ENCODE assay signal across 7 cellular contexts in genomic region chr2:101223814-101224231, GRCh38. TPM values are rescaled to one million over a fixed set of nuclear protein-coding genes. Genes with fewer than 3 reads are reported as not detected.
DNase-seq lines count a peak whose midpoint lies in the region; ATAC-seq and TF ChIP-seq lines count a peak whose summit lies in the region.

No MANE protein-coding gene starts in this region.

- H3K27me3 ChIP-seq in SJCRH30 = no peaks in the 10 kb centered on the region; the same call in 1 of the 2 replicates
- no peaks in the 10 kb centered on the region for H3K27me3 ChIP-seq in adipocyte (replicated peaks; ENCODE audit: control insufficient read depth, insufficient read depth, low read length)
- no peaks in the 10 kb centered on the region for H3K27me3 ChIP-seq in thymus (ENCODE audit: control insufficient read depth, insufficient read depth)
- H3K27me3 ChIP-seq in GM23338 (ENCODE audit: insufficient read depth) = no peaks in the 10 kb centered on the region

- no peak overlapping the region for H3K9ac ChIP-seq in adipocyte (ENCODE audit: low read length)

- H3K27me3 Mint-ChIP-seq in GM23338 (ENCODE audit: insufficient read depth, low read depth, poor library complexity) = peaks cover 4% of the 10 kb centered on the region

- no peak overlapping the region for H2AFZ ChIP-seq in GM23338

- H3K4me1 ChIP-seq in SJCRH30 (peaks cover 3% of the 10 kb centered on the region; the same call in 1 of the 2 replicates), adipocyte (ENCODE audit: control insufficient read depth, insufficient read depth, low read length) (no peaks in the 10 kb centered on the region), thymus (ENCODE audit: control insufficient read depth, insufficient read depth, low read length) (peaks cover 10% of the 10 kb centered on the region), GM23338 (ENCODE audit: insufficient read depth) (no peaks in the 10 kb centered on the region)

- H3K4me3 ChIP-seq in SJCRH30 (no peak overlapping the region), adipocyte (ENCODE audit: low read length) (no peak overlapping the region), thymus (ENCODE audit: low read length) (no peak overlapping the region), GM23338 (no peak overlapping the region)

- peaks cover 3% of the 10 kb centered on the region for H3K4me1 Mint-ChIP-seq in GM23338

- H3K27ac Mint-ChIP-seq in GM23338 = no peak overlapping the region

- H3K9me3 ChIP-seq in SJCRH30 (replicated peaks) (no peaks in the 10 kb centered on the region), adipocyte (ENCODE audit: control insufficient read depth, low read length) (no peaks in the 10 kb centered on the region), thymus (ENCODE audit: control insufficient read depth) (no peaks in the 10 kb centered on the region)

- no peaks in the 10 kb centered on the region for H3K9me3 Mint-ChIP-seq in GM23338

- H3K79me2 ChIP-seq in GM23338 (replicated peaks; ENCODE audit: insufficient read depth) = no peaks in the 10 kb centered on the region

- WGBS in thymus = 10% methylated on average over 7 of the region's 7 CpGs

- H3K4me2 ChIP-seq in GM23338 = no peak overlapping the region

- no peaks in the 10 kb centered on the region for H3F3A ChIP-seq in GM23338 (replicated peaks; ENCODE audit: low read depth)

- H3K36me3 ChIP-seq in SJCRH30 = no peaks in the 10 kb centered on the region
- H3K36me3 ChIP-seq in adipocyte (ENCODE audit: control insufficient read depth, insufficient read depth, low read length, severe bottlenecking) = no peaks in the 10 kb centered on the region
- H3K36me3 ChIP-seq in thymus (ENCODE audit: control insufficient read depth, insufficient read depth) = no peaks in the 10 kb centered on the region
- H3K36me3 ChIP-seq in GM23338 (ENCODE audit: insufficient read depth) = no peaks in the 10 kb centered on the region

- H3K9me2 ChIP-seq in GM23338 (ENCODE audit: insufficient read depth) = 0 out of 2 replicates have a peak, but pooled peaks cover 3% of the 10 kb centered on the region

- ATAC-seq in HG03095 (IDR thresholded peaks at IDR 0.05; ENCODE audit: unreplicated experiment) (peak; percentile 94), GM23338 (no peak)

- DNase-seq in GM19238 (ENCODE audit: insufficient read length, low spot score) (peak; percentile 53), SJCRH30 (peak; percentile 22 to 47), adipocyte (ENCODE audit: low read depth) (peak; percentile 5), middle frontal gyrus (ENCODE audit: extremely low spot score, low spot score) (no peak), GM23338 (ENCODE audit: low spot score) (no peak)

- TF ChIP-seq CTCF in GM23338 (conservative IDR thresholded peaks at IDR 0.05; ENCODE audit: low read depth in 2 of 2) = no peak

- no peaks in the 10 kb centered on the region for H4K20me1 ChIP-seq in GM23338 (replicated peaks; ENCODE audit: insufficient read depth)

- no peak overlapping the region for H3K27ac ChIP-seq in SJCRH30
- H3K27ac ChIP-seq in thymus (ENCODE audit: low read depth) = peak overlapping the region; percentile 43
- no peak overlapping the region for H3K27ac ChIP-seq in GM23338 (ENCODE audit: low read depth)

- no peak overlapping the region for H3K4me3 Mint-ChIP-seq in GM23338

- H3K36me3 Mint-ChIP-seq in GM23338 (ENCODE audit: low read depth) = no peaks in the 10 kb centered on the region

TF ChIP-seq in GM23338, 12 proteins besides CTCF, POLR2A, EP300 and RAD21 (continues in another document):
- TF ChIP-seq NANOG (IDR thresholded peaks at IDR 0.05; ENCODE audit: borderline replicate concordance) = no peak
- TF ChIP-seq STAT1 (IDR thresholded peaks at IDR 0.05; ENCODE audit: unreplicated experiment) = no peak
- TF ChIP-seq JUNB (IDR thresholded peaks at IDR 0.05; ENCODE audit: unreplicated experiment) = no peak
- TF ChIP-seq, protein P1, sequence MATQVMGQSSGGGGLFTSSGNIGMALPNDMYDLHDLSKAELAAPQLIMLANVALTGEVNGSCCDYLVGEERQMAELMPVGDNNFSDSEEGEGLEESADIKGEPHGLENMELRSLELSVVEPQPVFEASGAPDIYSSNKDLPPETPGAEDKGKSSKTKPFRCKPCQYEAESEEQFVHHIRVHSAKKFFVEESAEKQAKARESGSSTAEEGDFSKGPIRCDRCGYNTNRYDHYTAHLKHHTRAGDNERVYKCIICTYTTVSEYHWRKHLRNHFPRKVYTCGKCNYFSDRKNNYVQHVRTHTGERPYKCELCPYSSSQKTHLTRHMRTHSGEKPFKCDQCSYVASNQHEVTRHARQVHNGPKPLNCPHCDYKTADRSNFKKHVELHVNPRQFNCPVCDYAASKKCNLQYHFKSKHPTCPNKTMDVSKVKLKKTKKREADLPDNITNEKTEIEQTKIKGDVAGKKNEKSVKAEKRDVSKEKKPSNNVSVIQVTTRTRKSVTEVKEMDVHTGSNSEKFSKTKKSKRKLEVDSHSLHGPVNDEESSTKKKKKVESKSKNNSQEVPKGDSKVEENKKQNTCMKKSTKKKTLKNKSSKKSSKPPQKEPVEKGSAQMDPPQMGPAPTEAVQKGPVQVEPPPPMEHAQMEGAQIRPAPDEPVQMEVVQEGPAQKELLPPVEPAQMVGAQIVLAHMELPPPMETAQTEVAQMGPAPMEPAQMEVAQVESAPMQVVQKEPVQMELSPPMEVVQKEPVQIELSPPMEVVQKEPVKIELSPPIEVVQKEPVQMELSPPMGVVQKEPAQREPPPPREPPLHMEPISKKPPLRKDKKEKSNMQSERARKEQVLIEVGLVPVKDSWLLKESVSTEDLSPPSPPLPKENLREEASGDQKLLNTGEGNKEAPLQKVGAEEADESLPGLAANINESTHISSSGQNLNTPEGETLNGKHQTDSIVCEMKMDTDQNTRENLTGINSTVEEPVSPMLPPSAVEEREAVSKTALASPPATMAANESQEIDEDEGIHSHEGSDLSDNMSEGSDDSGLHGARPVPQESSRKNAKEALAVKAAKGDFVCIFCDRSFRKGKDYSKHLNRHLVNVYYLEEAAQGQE (IDR thresholded peaks at IDR 0.05; ENCODE audit: unreplicated experiment) = no peak
- TF ChIP-seq EZH2phosphoT487 (IDR thresholded peaks at IDR 0.05; ENCODE audit: unreplicated experiment) = no peak
- no peak for TF ChIP-seq POLR2AphosphoS5 (IDR thresholded peaks at IDR 0.05; ENCODE audit: low read depth)
- TF ChIP-seq ETS1 (IDR thresholded peaks at IDR 0.05) = no peak
- TF ChIP-seq CREB1 (CRISPR knock-in tag; IDR thresholded peaks at IDR 0.05; ENCODE audit: low read depth) = no peak
- TF ChIP-seq EZH2 (IDR thresholded peaks at IDR 0.05; ENCODE audit: low read depth, unreplicated experiment) = no peak
- TF ChIP-seq ZNF114 (CRISPR knock-in tag; IDR thresholded peaks at IDR 0.05) = no peak

RNA-seq across cellular contexts. Expression of gene CNOT11, which starts 28.9 kb away (rescaled TPM):
- total RNA-seq in SJCRH30 (2014; rRNA removed; shearing (Covaris generic)) = 70.1 and 74.3 TPM in 2 replicates
- polyA plus RNA-seq in thymus = 34.0 TPM
- 59.1 and 74.2 TPM in 2 replicates for total RNA-seq in GM23338 (2014; rRNA removed; shearing (Covaris generic))
- 27.6 and 34.8 TPM in 2 replicates for polyA plus RNA-seq in GM23338 (2016; fragmentation: Nextera tagmentation; extraction: Ambion mirVana)

Comparison
In these comparisons a context has a peak if more than half of its experiments do, and no peak if none do; other contexts are left out.
1. DNase-seq: peak in GM19238 (single experiment), SJCRH30 (2 of 2) and adipocyte (single experiment); none in middle frontal gyrus (single experiment) and GM23338 (single experiment).